Comparison of ENCODE assay signal across 1 cellular context in genomic region chr13:19759669-19760068, GRCh38.
TF ChIP-seq lines count a peak whose summit lies in the region.

No MANE protein-coding gene starts in this region.

TF ChIP-seq in GM23338, 12 proteins besides CTCF, POLR2A, EP300 and RAD21 (continued from another document):
- no peak for TF ChIP-seq REST (IDR thresholded peaks at IDR 0.05; ENCODE audit: unreplicated experiment)
- TF ChIP-seq NANOG (IDR thresholded peaks at IDR 0.05; ENCODE audit: borderline replicate concordance) = no peak
- no peak for TF ChIP-seq POLR2AphosphoS5 (IDR thresholded peaks at IDR 0.05; ENCODE audit: low read depth)
- no peak for TF ChIP-seq STAT1 (IDR thresholded peaks at IDR 0.05; ENCODE audit: unreplicated experiment)
- TF ChIP-seq ETS1 (IDR thresholded peaks at IDR 0.05) = no peak
- TF ChIP-seq ZNF114 (CRISPR knock-in tag; IDR thresholded peaks at IDR 0.05) = no peak
- no peak for TF ChIP-seq EZH2 (IDR thresholded peaks at IDR 0.05; ENCODE audit: low read depth, unreplicated experiment)
- TF ChIP-seq CREB1 (CRISPR knock-in tag; IDR thresholded peaks at IDR 0.05; ENCODE audit: low read depth) = no peak
- TF ChIP-seq EZH2phosphoT487 (IDR thresholded peaks at IDR 0.05; ENCODE audit: unreplicated experiment) = no peak
- TF ChIP-seq JUNB (IDR thresholded peaks at IDR 0.05; ENCODE audit: unreplicated experiment) = no peak
- TF ChIP-seq ZNF331 (CRISPR knock-in tag; IDR thresholded peaks at IDR 0.05; ENCODE audit: low read depth) = no peak
